In genomic region chr3:156981005-156981404, GRCh38 we compare ENCODE assay signal across 24 cellular contexts.
"Had no signal": no experiment of that assay in that cellular context is flagged by ENCODE, and none has a peak within 500 bp of the region (broad histone marks: within the 10 kb centered on the region; RNA-seq: fewer than 3 reads in every experiment).

No MANE protein-coding gene starts in this region.

- H3K9me3 ChIP-seq: body of pancreas, MG63 had no signal

- H3K27ac ChIP-seq: body of pancreas, SK-N-MC had no signal

- DNase-seq: activated CD4-positive, alpha-beta T cell treated with anti-CD3 and anti-CD28 coated beads for 4 hours; activated CD4-positive, alpha-beta T cell treated with anti-CD3 and anti-CD28 coated beads, Interleukin-2, amount 50 U/mL, for 4 hours; activated CD8-positive, alpha-beta memory T cell treated with anti-CD3 and anti-CD28 coated beads, Interleukin-2, amount 10 ng/mL, durations not matched to agents 7 days and 5 days; activated effector memory CD4-positive, alpha-beta T cell treated with Interleukin-2 at 50 U/mL for 16 hours; activated naive CD4-positive, alpha-beta T cell; activated T-cell treated with anti-CD3 and anti-CD28 coated beads, Interleukin-2, amount 50 U/mL, for 24 hours; aorta; body of pancreas; MG63; MV-4-11; NCI-H1092 treated with DMSO at 0.1 percent for 48 hours; NCI-H1417 treated with DMSO at 0.1 percent for 48 hours; NCI-H1694 treated with DMSO at 0.1 percent for 48 hours; NCI-H2029 treated with DMSO at 0.1 percent for 48 hours; NCI-H510A treated with DMSO at 0.1 percent for 48 hours; NCI-H69; NK-92 treated with Interleukin-12 subunit alpha and Interleukin-12 subunit beta, amount 100 ng/mL, for 24 hours; OCI-M1; RPMI8226; T-helper 1 cell had no signal

- ATAC-seq: activated CD4-positive, CD25-positive, alpha-beta regulatory T cell treated with anti-CD3 and anti-CD28 coated beads, Interleukin-2, amount 50 U/mL, for 24 hours; activated CD8-positive, alpha-beta memory T cell treated with anti-CD3 and anti-CD28 coated beads, Interleukin-2, amount 10 ng/mL, durations not matched to agents 7 days and 5 days; body of pancreas; Panc1; Right ventricle myocardium inferior had no signal

- H3K36me3 ChIP-seq: MG63 had no signal

- H3K4me3 ChIP-seq: body of pancreas, MG63, SK-N-MC had no signal

- H3K27me3 ChIP-seq: body of pancreas, MG63 had no signal
